Comparison of ENCODE assay signal across 26 cellular contexts in genomic region chr1:155313266-155313665, GRCh38. TPM values are rescaled to one million over a fixed set of nuclear protein-coding genes. Genes with fewer than 3 reads are reported as not detected.
DNase-seq lines count a peak whose midpoint lies in the region; ATAC-seq, FAIRE-seq and TF ChIP-seq lines count a peak whose summit lies in the region.
"Had no signal": no experiment of that assay in that cellular context is flagged by ENCODE, and none has a peak within 500 bp of the region (broad histone marks: within the 10 kb centered on the region; RNA-seq: fewer than 3 reads in every experiment).

No MANE protein-coding gene starts in this region.

- POLR2A ChIA-PET in activated CD8-positive, alpha-beta T cell treated with anti-CD3 and anti-CD28 coated beads, Interleukin-2, amount 10 ng/mL, durations not matched to agents 7 days and 5 days (lab: Charles Lee) = no interaction called here
- POLR2A ChIA-PET in activated CD8-positive, alpha-beta T cell treated with anti-CD3 and anti-CD28 coated beads for 36 hours (lab: Charles Lee) = interaction anchor here (1.3 kb wide), 1 partner anchor 51 kb away, joined by 3 read pairs; the partner anchor contains the start of gene SCAMP3

- H3K9ac ChIP-seq in astrocyte (ENCODE audit: low read length) = no peak overlapping the region
- H3K9ac ChIP-seq: KMS-11 had no signal

- H3K27ac ChIP-seq in astrocyte (ENCODE audit: low read depth, low read length) (no peak overlapping the region), tibial artery (no peak overlapping the region)
- H3K27ac ChIP-seq: A549, KMS-11, thoracic aorta had no signal

- no peak for DNase-seq in activated CD8-positive, alpha-beta T cell treated with anti-CD3 and anti-CD28 coated beads, Interleukin-2, amount 10 ng/mL, durations not matched to agents 7 days and 5 days
- no peak for DNase-seq in activated CD8-positive, alpha-beta T cell treated with anti-CD3 and anti-CD28 coated beads for 36 hours
- no peak for DNase-seq in astrocyte (ENCODE audit: low read depth)
- no peak for DNase-seq in mesothelial cell of epicardium (ENCODE audit: low spot score in 2 of 2, unreplicated experiment in 2 of 2)
- no peak for DNase-seq in stimulated activated naive B cell treated with anti-CD40 and anti-IgM and Interleukin-4, amounts not matched to agents 10 μg/mL and 1 μg/mL and 100 μg/mL, for 72 hours
- no peak for DNase-seq in tibial artery
- no peak for DNase-seq in activated gamma-delta T cell treated with Interleukin-2 at 50 U/mL for 16 hours
- DNase-seq: activated CD4-positive, CD25-positive, alpha-beta regulatory T cell treated with anti-CD3 and anti-CD28 coated beads, Interleukin-2, amount 50 U/mL, for 72 hours; activated naive CD4-positive, alpha-beta T cell; AML-193; H7; mucosa of descending colon; NCI-H1436; stimulated activated CD4-positive, alpha-beta T cell treated with anti-CD3 and anti-CD28 coated beads, Interleukin-15, amount 100 ng/mL, for 24 hours; stimulated activated naive CD8-positive, alpha-beta T cell treated with anti-CD3 and anti-CD28 coated beads, Interleukin-15, Interleukin-2, amounts not matched to agents 100 U/mL and 50 U/mL, for 24 hours; T-cell had no signal

- no peak for ATAC-seq in activated CD8-positive, alpha-beta T cell treated with anti-CD3 and anti-CD28 coated beads, Interleukin-2, amount 10 ng/mL, durations not matched to agents 7 days and 5 days
- no peak for ATAC-seq in activated CD8-positive, alpha-beta T cell treated with anti-CD3 and anti-CD28 coated beads for 36 hours
- ATAC-seq in stimulated activated naive B cell treated with anti-CD40 and anti-IgM and Interleukin-4, amounts not matched to agents 10 μg/mL and 1 μg/mL and 100 μg/mL, for 72 hours (replicated peaks) = no peak
- ATAC-seq in GM19467 (IDR thresholded peaks at IDR 0.05; ENCODE audit: unreplicated experiment) = no peak
- ATAC-seq: A549; mucosa of descending colon; stimulated activated naive CD8-positive, alpha-beta T cell treated with anti-CD3 and anti-CD28 coated beads, Interleukin-15, Interleukin-2, amounts not matched to agents 100 U/mL and 50 U/mL, for 24 hours; T-cell had no signal

- H3K4me3 ChIP-seq in astrocyte (ENCODE audit: insufficient read depth, low read depth, low read length) (no peak overlapping the region), tibial artery (no peak overlapping the region)
- H3K4me3 ChIP-seq: A549, mucosa of descending colon, thoracic aorta had no signal

- CTCF ChIA-PET in activated CD8-positive, alpha-beta T cell treated with anti-CD3 and anti-CD28 coated beads, Interleukin-2, amount 10 ng/mL, durations not matched to agents 7 days and 5 days (lab: Charles Lee) = interaction anchor here (1.3 to 2.4 kb wide), 3 partner anchors 10 to 63 kb away, joined by 3 to 17 read pairs (median 9); no protein-coding TSS in a partner anchor
- CTCF ChIA-PET in activated CD8-positive, alpha-beta T cell treated with anti-CD3 and anti-CD28 coated beads for 36 hours (lab: Charles Lee) = interaction anchor here (3.4 kb wide), 1 partner anchor 62 kb away, joined by 21 read pairs; no protein-coding TSS in a partner anchor

- no peak for FAIRE-seq in astrocyte (lab: Jason Lieb, UNC)
- FAIRE-seq: A549, HTR-8/SVneo, keratinocyte had no signal

- peaks cover 39% of the 10 kb centered on the region for H3K4me1 Mint-ChIP-seq in activated CD8-positive, alpha-beta T cell treated with anti-CD3 and anti-CD28 coated beads, Interleukin-2, amount 10 ng/mL, durations not matched to agents 7 days and 5 days (ENCODE audit: low read depth)
- H3K4me1 Mint-ChIP-seq in activated CD8-positive, alpha-beta T cell treated with anti-CD3 and anti-CD28 coated beads for 36 hours (ENCODE audit: low read depth) = peaks cover 25% of the 10 kb centered on the region
- H3K4me1 Mint-ChIP-seq in astrocyte (ENCODE audit: low read depth, unreplicated experiment) (peaks cover 8% of the 10 kb centered on the region), mesothelial cell of epicardium (peaks cover 17% of the 10 kb centered on the region)
- H3K4me1 Mint-ChIP-seq in stimulated activated naive B cell treated with anti-CD40 and anti-IgM and Interleukin-4, amounts not matched to agents 10 μg/mL and 1 μg/mL and 100 μg/mL, for 72 hours = peaks cover 27 to 59% of the 10 kb centered on the region in 2 donors

- intact Hi-C loops in activated CD8-positive, alpha-beta T cell treated with anti-CD3 and anti-CD28 coated beads for 36 hours (cut with micrococcal nuclease) = no loop called here
- intact Hi-C loops in tibial artery (cut with DNase I; ENCODE audit: low total_unique reads) = no loop called here

- no peaks in the 10 kb centered on the region for H3K27me3 Mint-ChIP-seq in activated CD8-positive, alpha-beta T cell treated with anti-CD3 and anti-CD28 coated beads, Interleukin-2, amount 10 ng/mL, durations not matched to agents 7 days and 5 days (ENCODE audit: low read depth)
- H3K27me3 Mint-ChIP-seq in activated CD8-positive, alpha-beta T cell treated with anti-CD3 and anti-CD28 coated beads for 36 hours = no peaks in the 10 kb centered on the region
- H3K27me3 Mint-ChIP-seq in astrocyte (ENCODE audit: low read depth, unreplicated experiment) (no peaks in the 10 kb centered on the region), mesothelial cell of epicardium (ENCODE audit: low read depth) (no peaks in the 10 kb centered on the region)
- no peaks in the 10 kb centered on the region for H3K27me3 Mint-ChIP-seq in stimulated activated naive B cell treated with anti-CD40 and anti-IgM and Interleukin-4, amounts not matched to agents 10 μg/mL and 1 μg/mL and 100 μg/mL, for 72 hours
- H3K27me3 Mint-ChIP-seq: CD8-positive, alpha-beta memory T cell; T-cell had no signal

- H3K4me3 Mint-ChIP-seq in activated CD8-positive, alpha-beta T cell treated with anti-CD3 and anti-CD28 coated beads, Interleukin-2, amount 10 ng/mL, durations not matched to agents 7 days and 5 days = no peak overlapping the region
- H3K4me3 Mint-ChIP-seq in activated CD8-positive, alpha-beta T cell treated with anti-CD3 and anti-CD28 coated beads for 36 hours = no peak overlapping the region
- peak overlapping the region; percentile 23 for H3K4me3 Mint-ChIP-seq in astrocyte (ENCODE audit: unreplicated experiment)
- H3K4me3 Mint-ChIP-seq in mesothelial cell of epicardium = no peak overlapping the region
- H3K4me3 Mint-ChIP-seq in stimulated activated naive B cell treated with anti-CD40 and anti-IgM and Interleukin-4, amounts not matched to agents 10 μg/mL and 1 μg/mL and 100 μg/mL, for 72 hours = no peak overlapping the region
- H3K4me3 Mint-ChIP-seq: T-cell had no signal

- H4K20me1 ChIP-seq in astrocyte (ENCODE audit: insufficient read depth, low read length) = peaks cover 28% of the 10 kb centered on the region

- peak overlapping the region; percentile 65 for H3K27ac Mint-ChIP-seq in activated CD8-positive, alpha-beta T cell treated with anti-CD3 and anti-CD28 coated beads, Interleukin-2, amount 10 ng/mL, durations not matched to agents 7 days and 5 days
- no peak overlapping the region for H3K27ac Mint-ChIP-seq in activated CD8-positive, alpha-beta T cell treated with anti-CD3 and anti-CD28 coated beads for 36 hours
- H3K27ac Mint-ChIP-seq in astrocyte (ENCODE audit: unreplicated experiment) = no peak overlapping the region
- H3K27ac Mint-ChIP-seq in mesothelial cell of epicardium = peak overlapping the region; percentile 63
- H3K27ac Mint-ChIP-seq in stimulated activated naive B cell treated with anti-CD40 and anti-IgM and Interleukin-4, amounts not matched to agents 10 μg/mL and 1 μg/mL and 100 μg/mL, for 72 hours = peak overlapping the region; percentile 75
- H3K27ac Mint-ChIP-seq: CD8-positive, alpha-beta memory T cell; T-cell had no signal

- H3K27me3 ChIP-seq in astrocyte (ENCODE audit: insufficient read depth, low read length) (no peaks in the 10 kb centered on the region), tibial artery (no peaks in the 10 kb centered on the region)

- no peak for TF ChIP-seq CTCF in activated CD8-positive, alpha-beta T cell treated with anti-CD3 and anti-CD28 coated beads for 36 hours (IDR thresholded peaks at IDR 0.05)
- TF ChIP-seq CTCF in astrocyte (IDR thresholded peaks at IDR 0.05; ENCODE audit: insufficient read depth, low read depth, low read length) (no peak), mesothelial cell of epicardium (IDR thresholded peaks at IDR 0.05; ENCODE audit: unreplicated experiment) (no peak), tibial artery (IDR thresholded peaks at IDR 0.05) (no peak)

- peaks cover 66% of the 10 kb centered on the region for H3K36me3 Mint-ChIP-seq in activated CD8-positive, alpha-beta T cell treated with anti-CD3 and anti-CD28 coated beads, Interleukin-2, amount 10 ng/mL, durations not matched to agents 7 days and 5 days (ENCODE audit: low read depth)
- H3K36me3 Mint-ChIP-seq in activated CD8-positive, alpha-beta T cell treated with anti-CD3 and anti-CD28 coated beads for 36 hours (ENCODE audit: low read depth) = peaks cover 59% of the 10 kb centered on the region
- H3K36me3 Mint-ChIP-seq in astrocyte (ENCODE audit: low read depth, unreplicated experiment) = peaks cover 4% of the 10 kb centered on the region
- H3K36me3 Mint-ChIP-seq in mesothelial cell of epicardium = peaks cover 23% of the 10 kb centered on the region
- H3K36me3 Mint-ChIP-seq in stimulated activated naive B cell treated with anti-CD40 and anti-IgM and Interleukin-4, amounts not matched to agents 10 μg/mL and 1 μg/mL and 100 μg/mL, for 72 hours = peaks cover 51 to 61% of the 10 kb centered on the region in 2 donors

- H2AFZ ChIP-seq in astrocyte (ENCODE audit: low read depth, low read length) = no peak overlapping the region

- H3K4me2 ChIP-seq in astrocyte (ENCODE audit: low read length) = no peak overlapping the region
- H3K4me2 ChIP-seq: A549, KMS-11 had no signal

- peaks cover 44% of the 10 kb centered on the region for H3K79me2 ChIP-seq in astrocyte (ENCODE audit: insufficient read depth, low read length)

- H3K9me3 Mint-ChIP-seq in activated CD8-positive, alpha-beta T cell treated with anti-CD3 and anti-CD28 coated beads, Interleukin-2, amount 10 ng/mL, durations not matched to agents 7 days and 5 days (ENCODE audit: insufficient read depth) = no peaks in the 10 kb centered on the region
- H3K9me3 Mint-ChIP-seq in activated CD8-positive, alpha-beta T cell treated with anti-CD3 and anti-CD28 coated beads for 36 hours = no peaks in the 10 kb centered on the region
- peaks cover 1% of the 10 kb centered on the region for H3K9me3 Mint-ChIP-seq in astrocyte (ENCODE audit: unreplicated experiment)
- H3K9me3 Mint-ChIP-seq in mesothelial cell of epicardium = no peaks in the 10 kb centered on the region
- H3K9me3 Mint-ChIP-seq in stimulated activated naive B cell treated with anti-CD40 and anti-IgM and Interleukin-4, amounts not matched to agents 10 μg/mL and 1 μg/mL and 100 μg/mL, for 72 hours = no peaks in the 10 kb centered on the region
- H3K9me3 Mint-ChIP-seq: CD8-positive, alpha-beta memory T cell; T-cell had no signal

- H3K4me1 ChIP-seq in astrocyte (ENCODE audit: insufficient read depth, low read length) (peaks cover 8% of the 10 kb centered on the region), tibial artery (peaks cover 0 to 25% (median 13%) of the 10 kb centered on the region in 4 donors)

- peaks cover 19% of the 10 kb centered on the region for H3K36me3 ChIP-seq in astrocyte (ENCODE audit: insufficient read depth, low read length)
- peaks cover 0 to 52% (median 13%) of the 10 kb centered on the region in 3 donors for H3K36me3 ChIP-seq in tibial artery

- H3K9me3 ChIP-seq in astrocyte (ENCODE audit: insufficient read depth, low read depth, low read length) (no peaks in the 10 kb centered on the region), tibial artery (no peaks in the 10 kb centered on the region)
- H3K9me3 ChIP-seq: A549, mucosa of descending colon, thoracic aorta had no signal

RNA-seq across cellular contexts. Expression of gene FDPS, which starts 4.6 kb away (rescaled TPM):
- 100 to 1,000 TPM; 270 to 271 TPM for total RNA-seq in activated CD8-positive, alpha-beta T cell treated with anti-CD3 and anti-CD28 coated beads, Interleukin-2, amount 10 ng/mL, durations not matched to agents 7 days and 5 days
- total RNA-seq in activated CD8-positive, alpha-beta T cell treated with anti-CD3 and anti-CD28 coated beads for 36 hours = 100 to 1,000 TPM; 293 to 316 TPM
- total RNA-seq in astrocyte (153 and 217 TPM in 2 replicates), mesothelial cell of epicardium (153 to 166 TPM (median 162 TPM) in 3 replicates)

RNA-seq across cellular contexts. Expression of gene RUSC1, which starts 7.4 kb away (rescaled TPM):
- 10 to 100 TPM; 33.7 to 35.1 TPM for total RNA-seq in activated CD8-positive, alpha-beta T cell treated with anti-CD3 and anti-CD28 coated beads, Interleukin-2, amount 10 ng/mL, durations not matched to agents 7 days and 5 days
- total RNA-seq in activated CD8-positive, alpha-beta T cell treated with anti-CD3 and anti-CD28 coated beads for 36 hours = 10 to 100 TPM; 21.2 to 21.6 TPM
- 48.0 and 48.7 TPM in 2 replicates for total RNA-seq in astrocyte
- 55.0 to 57.0 TPM (median 55.5 TPM) in 3 replicates for total RNA-seq in mesothelial cell of epicardium

RNA-seq across cellular contexts. Expression of gene PKLR, which starts 12.0 kb away (rescaled TPM):
- total RNA-seq in activated CD8-positive, alpha-beta T cell treated with anti-CD3 and anti-CD28 coated beads, Interleukin-2, amount 10 ng/mL, durations not matched to agents 7 days and 5 days = not detected
- not detected for total RNA-seq in activated CD8-positive, alpha-beta T cell treated with anti-CD3 and anti-CD28 coated beads for 36 hours
- total RNA-seq in astrocyte (not detected in 2 replicates), mesothelial cell of epicardium (0.11 TPM in 1 of 3 replicates, not detected in the others)
- total RNA-seq: CD8-positive, alpha-beta memory T cell; epithelial cell of proximal tubule; NCI-H460; RPMI7951; thoracic aorta had no signal

RNA-seq across cellular contexts. Expression of gene HCN3, which starts 36.0 kb away (rescaled TPM):
- total RNA-seq in activated CD8-positive, alpha-beta T cell treated with anti-CD3 and anti-CD28 coated beads, Interleukin-2, amount 10 ng/mL, durations not matched to agents 7 days and 5 days = 1 to 10 TPM; 4.9 to 5.1 TPM
- 1 to 10 TPM; 1.5 TPM for total RNA-seq in activated CD8-positive, alpha-beta T cell treated with anti-CD3 and anti-CD28 coated beads for 36 hours
- 3.4 and 3.6 TPM in 2 replicates for total RNA-seq in astrocyte
- total RNA-seq in mesothelial cell of epicardium = 12.9 to 13.6 TPM (median 13.1 TPM) in 3 replicates

RNA-seq across cellular contexts. Expression of gene CLK2, which starts 40.0 kb away (rescaled TPM):
- 100 to 1,000 TPM; 101 to 104 TPM for total RNA-seq in activated CD8-positive, alpha-beta T cell treated with anti-CD3 and anti-CD28 coated beads, Interleukin-2, amount 10 ng/mL, durations not matched to agents 7 days and 5 days
- 10 to 100 TPM; 80.6 to 85.4 TPM for total RNA-seq in activated CD8-positive, alpha-beta T cell treated with anti-CD3 and anti-CD28 coated beads for 36 hours
- 31.7 and 36.1 TPM in 2 replicates for total RNA-seq in astrocyte
- total RNA-seq in mesothelial cell of epicardium = 104 to 108 TPM (median 105 TPM) in 3 replicates

Comparison
In these comparisons a context has a peak if more than half of its experiments do, and no peak if none do; other contexts are left out.
1. H3K27ac Mint-ChIP-seq: peak in activated CD8-positive, alpha-beta T cell treated with anti-CD3 and anti-CD28 coated beads, Interleukin-2, amount 10 ng/mL, durations not matched to agents 7 days and 5 days (single experiment), mesothelial cell of epicardium (single experiment) and stimulated activated naive B cell treated with anti-CD40 and anti-IgM and Interleukin-4, amounts not matched to agents 10 μg/mL and 1 μg/mL and 100 μg/mL, for 72 hours (single experiment); none in activated CD8-positive, alpha-beta T cell treated with anti-CD3 and anti-CD28 coated beads for 36 hours (single experiment) and astrocyte (single experiment).